Comparison of ENCODE assay signal across 8 cellular contexts in genomic region chr11:8871283-8871775, GRCh38. TPM values are rescaled to one million over a fixed set of nuclear protein-coding genes. Genes with fewer than 3 reads are reported as not detected.
A peak's percentile ranks its signal among the peaks of the same experiment; 100 is the strongest.
DNase-seq lines count a peak whose midpoint lies in the region; ATAC-seq, FAIRE-seq and TF ChIP-seq lines count a peak whose summit lies in the region.

No MANE protein-coding gene starts in this region.

- H3K36me3 Mint-ChIP-seq in activated naive CD8-positive, alpha-beta T cell treated with anti-CD3 and anti-CD28 coated beads, Interleukin-2, amount 10 ng/mL, durations not matched to agents 7 days and 5 days: no peaks in the 10 kb centered on the region

- in situ Hi-C loops in GM13976 (cut with MboI; ENCODE audit: low sequenced_read_pairs, unreplicated experiment): no loop called here

- WGBS in pancreas, 2 donors: 3% methylated on average over 15 of the region's 15 CpGs

- peak overlapping the region; percentile 48; the same call in 1 of the 2 replicates for H3K9ac ChIP-seq in DND-41 (ENCODE audit: low read depth, low read length)

- no peaks in the 10 kb centered on the region for H3K9me3 ChIP-seq in DND-41 (ENCODE audit: insufficient read depth, low read length, severe bottlenecking)
- H3K9me3 ChIP-seq in pancreas: no peaks in the 10 kb centered on the region

- H2AFZ ChIP-seq in DND-41 (ENCODE audit: low read depth, low read length): no peak overlapping the region

- H3K4me1 ChIP-seq in DND-41 (ENCODE audit: insufficient read depth, low read length) (peaks cover 9% of the 10 kb centered on the region), pancreas (peaks cover 0 to 6% (median 2%) of the 10 kb centered on the region in 3 donors)

- intact Hi-C loops in cardiac septum (cut with DNase I): loop anchor here (2.0 to 5.0 kb wide), 2 partner anchors 34 to 39 kb away; partner anchors contain the start of gene AKIP1
- intact Hi-C loops in pancreas (cut with DNase I): no loop called here

- H3K79me2 ChIP-seq in DND-41 (ENCODE audit: insufficient read depth, low read length): no peaks in the 10 kb centered on the region

- no peak overlapping the region for H3K27ac Mint-ChIP-seq in activated naive CD8-positive, alpha-beta T cell treated with anti-CD3 and anti-CD28 coated beads, Interleukin-2, amount 10 ng/mL, durations not matched to agents 7 days and 5 days

- FAIRE-seq in pancreas (lab: Jason Lieb, UNC): no peak

- no peaks in the 10 kb centered on the region for H3K9me3 Mint-ChIP-seq in activated naive CD8-positive, alpha-beta T cell treated with anti-CD3 and anti-CD28 coated beads, Interleukin-2, amount 10 ng/mL, durations not matched to agents 7 days and 5 days

- H3K27me3 ChIP-seq in DND-41 (ENCODE audit: insufficient read depth, low read length, poor library complexity) (peaks cover 61% of the 10 kb centered on the region), pancreas (no peaks in the 10 kb centered on the region)

- H3K27ac ChIP-seq in DND-41 (ENCODE audit: low read length): no peak overlapping the region
- H3K27ac ChIP-seq in pancreas: peak overlapping the region; percentile 35 to 81 (median 64)

- peak overlapping the region; percentile 70 for H3K4me2 ChIP-seq in DND-41 (ENCODE audit: insufficient read depth, low read length)

- peak overlapping the region; percentile 55 for H3K4me3 Mint-ChIP-seq in activated naive CD8-positive, alpha-beta T cell treated with anti-CD3 and anti-CD28 coated beads, Interleukin-2, amount 10 ng/mL, durations not matched to agents 7 days and 5 days

- peaks cover 17% of the 10 kb centered on the region for H3K4me1 Mint-ChIP-seq in activated naive CD8-positive, alpha-beta T cell treated with anti-CD3 and anti-CD28 coated beads, Interleukin-2, amount 10 ng/mL, durations not matched to agents 7 days and 5 days

- ATAC-seq in DND-41 (ENCODE audit: insufficient read depth, low read depth) (no peak; the same call in 2 of the 3 replicates), pancreas (peak; percentile 76 to 81 (median 78)), HG03095 (IDR thresholded peaks at IDR 0.05; ENCODE audit: unreplicated experiment) (no peak)
- ATAC-seq in activated naive CD8-positive, alpha-beta T cell treated with anti-CD3 and anti-CD28 coated beads, Interleukin-2, amount 10 ng/mL, durations not matched to agents 7 days and 5 days (ENCODE audit: low read depth): no peak

- POLR2A ChIA-PET in activated naive CD8-positive, alpha-beta T cell treated with anti-CD3 and anti-CD28 coated beads, Interleukin-2, amount 10 ng/mL, durations not matched to agents 7 days and 5 days (lab: Charles Lee): interaction anchor here (0.5 to 1.3 kb wide), 2 partner anchors 105 to 183 kb away, joined by 4 read pairs; no protein-coding TSS in a partner anchor

- H3K4me3 ChIP-seq in DND-41 (ENCODE audit: low read depth in 1 of 2, low read length in 2 of 2): peak overlapping the region in 1 of 2 experiments; percentile 60; a peak in 1 of 4 replicates
- peak overlapping the region; percentile 80 to 95 (median 90) for H3K4me3 ChIP-seq in pancreas

- H3K27me3 Mint-ChIP-seq in activated naive CD8-positive, alpha-beta T cell treated with anti-CD3 and anti-CD28 coated beads, Interleukin-2, amount 10 ng/mL, durations not matched to agents 7 days and 5 days: peaks cover 57% of the 10 kb centered on the region

- TF ChIP-seq CTCF in DND-41 (IDR thresholded peaks at IDR 0.05; ENCODE audit: borderline replicate concordance, extremely low read depth, low read length, poor library complexity, severe bottlenecking) (no peak), pancreas (IDR thresholded peaks at IDR 0.05) (no peak), GM13976 (IDR thresholded peaks at IDR 0.05; ENCODE audit: borderline replicate concordance, control extremely low read depth, extremely low read depth, insufficient read depth, missing control alignments) (no peak)

- no peaks in the 10 kb centered on the region for H3K36me3 ChIP-seq in DND-41 (ENCODE audit: insufficient read depth, low read length)
- H3K36me3 ChIP-seq in pancreas: no peaks in the 10 kb centered on the region

- no peaks in the 10 kb centered on the region; the same call in 1 of the 2 replicates for H4K20me1 ChIP-seq in DND-41 (ENCODE audit: insufficient read depth, low read length)

- DNase-seq in DND-41 (no peak), M059J (ENCODE audit: low read depth) (peak; percentile 92), cardiac septum (ENCODE audit: low spot score) (peak; percentile 78), pancreas (peak; percentile 24 to 67 (median 49)), NCI-H187 treated with DMSO at 0.1 percent for 48 hours (lab: John Stamatoyannopoulos, UW) (no peak), GM13976 (ENCODE audit: low spot score) (no peak)
- DNase-seq in activated naive CD8-positive, alpha-beta T cell treated with anti-CD3 and anti-CD28 coated beads, Interleukin-2, amount 10 ng/mL, durations not matched to agents 7 days and 5 days: no peak

RNA-seq across cellular contexts. Expression of gene AKIP1, which starts 39.7 kb away (rescaled TPM):
- total RNA-seq in M059J (2014; rRNA removed; shearing (Covaris generic)): 66.6 and 70.5 TPM in 2 replicates
- total RNA-seq in activated naive CD8-positive, alpha-beta T cell treated with anti-CD3 and anti-CD28 coated beads, Interleukin-2, amount 10 ng/mL, durations not matched to agents 7 days and 5 days: 10 to 100 TPM; 21.8 to 23.4 TPM
- total RNA-seq in cardiac septum (28.1 TPM), pancreas (10 to 100 TPM in 1 of 6 donors, 1 to 10 TPM in 5; 6.3 to 11.6 (median 7.9) TPM)
- polyA plus RNA-seq in pancreas: 10 to 100 TPM in 1 of 2 donors, 1 to 10 TPM in 1; 6.5 to 11.6 TPM

Comparison
In these comparisons a context has a peak if more than half of its experiments do, and no peak if none do; other contexts are left out.
1. ATAC-seq: peak in pancreas (4 of 4); none in DND-41 (single experiment), activated naive CD8-positive, alpha-beta T cell treated with anti-CD3 and anti-CD28 coated beads, Interleukin-2, amount 10 ng/mL, durations not matched to agents 7 days and 5 days (single experiment) and HG03095 (single experiment).
2. DNase-seq: peak in M059J (single experiment), cardiac septum (single experiment) and pancreas (6 of 6); none in DND-41 (single experiment), activated naive CD8-positive, alpha-beta T cell treated with anti-CD3 and anti-CD28 coated beads, Interleukin-2, amount 10 ng/mL, durations not matched to agents 7 days and 5 days (single experiment), NCI-H187 treated with DMSO at 0.1 percent for 48 hours (single experiment) and GM13976 (single experiment).